Comparison of ENCODE assay signal across 8 cellular contexts in the genomic region with DNA sequence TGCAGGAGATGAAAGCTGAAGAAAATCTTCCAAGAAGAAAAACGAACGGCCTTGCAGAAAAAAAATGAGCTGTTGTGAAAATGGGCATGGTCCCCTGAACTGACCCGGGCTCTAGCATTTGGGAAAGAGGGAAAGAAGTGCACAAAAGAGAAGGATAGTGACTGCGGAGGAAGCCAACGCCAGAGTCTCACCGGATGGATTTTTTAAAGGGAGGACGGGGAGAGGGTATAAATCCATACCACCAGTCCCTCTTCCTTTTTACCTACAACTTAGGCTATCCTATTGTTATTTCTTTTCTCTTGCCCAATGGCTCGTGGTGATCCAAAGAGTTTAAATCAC. TPM values are rescaled to one million over a fixed set of nuclear protein-coding genes. Genes with fewer than 3 reads are reported as not detected.
DNase-seq lines count a peak whose midpoint lies in the region; ATAC-seq, FAIRE-seq and TF ChIP-seq lines count a peak whose summit lies in the region.

No MANE protein-coding gene starts in this region.

- peak overlapping the region; percentile 81 for H3K9ac ChIP-seq in fibroblast of lung (ENCODE audit: insufficient read depth, low read length)

- TF ChIP-seq POLR2A in GM12891 (IDR thresholded peaks at IDR 0.05; ENCODE audit: low read depth, low read length), result no peak

- WGBS in psoas muscle, 3 donors, result 4 to 6% (median 4%) methylated on average over 8 of the region's 8 CpGs

- no peak for ATAC-seq in psoas muscle

- no peaks in the 10 kb centered on the region for H3K27me3 ChIP-seq in SJCRH30
- H3K27me3 ChIP-seq in fibroblast of lung (ENCODE audit: control insufficient read depth, insufficient read depth, low read length), result no peaks in the 10 kb centered on the region
- H3K27me3 ChIP-seq in psoas muscle (ENCODE audit: insufficient read depth in 3 of 3, low read length in 2 of 3), result no peaks in the 10 kb centered on the region

- H3K79me2 ChIP-seq in fibroblast of lung (ENCODE audit: control insufficient read depth, insufficient read depth, low read length), result peaks cover 2% of the 10 kb centered on the region

- H3K27ac ChIP-seq in SJCRH30 (peak overlapping the region; percentile 13; the same call in 1 of the 2 replicates), fibroblast of lung (ENCODE audit: insufficient read depth, low read length) (peak overlapping the region; percentile 87), psoas muscle (peak overlapping the region; percentile 59)

- intact Hi-C loops in psoas muscle (cut with DNase I), result no loop called here

- DNase-seq in GM12891 (ENCODE audit: insufficient read length, low spot score), result no peak
- DNase-seq in SJCRH30, result no peak
- no peak for DNase-seq in fibroblast of lung (ENCODE audit: low read depth in 2 of 2)
- DNase-seq in psoas muscle, result no peak
- DNase-seq in NOMO-1 (lab: John Stamatoyannopoulos, UW; ENCODE audit: unreplicated experiment in 2 of 2), result no peak
- no peak for DNase-seq in NCI-H2029 (lab: John Stamatoyannopoulos, UW)
- no peak for DNase-seq in GM19238 (ENCODE audit: insufficient read length, low spot score)
- no peak for DNase-seq in HuH-7.5 (ENCODE audit: low spot score)

- TF ChIP-seq CTCF in fibroblast of lung (conservative IDR thresholded peaks at IDR 0.05 in 1 of 2, IDR thresholded peaks at IDR 0.05 in 1 of 2; ENCODE audit: low read depth in 1 of 2, low read length in 2 of 2) (no peak), psoas muscle (IDR thresholded peaks at IDR 0.05) (no peak)

- peaks cover 5% of the 10 kb centered on the region; the same call in 1 of the 2 replicates for H3K4me1 ChIP-seq in SJCRH30
- no peaks in the 10 kb centered on the region for H3K4me1 ChIP-seq in fibroblast of lung (ENCODE audit: control insufficient read depth, extremely low read depth, insufficient read depth, low read length)
- H3K4me1 ChIP-seq in psoas muscle, result peaks cover 11% of the 10 kb centered on the region

- peak overlapping the region; percentile 93 for H3K4me2 ChIP-seq in fibroblast of lung (ENCODE audit: extremely low read depth, insufficient read depth, low read length)

- H3K4me3 ChIP-seq in SJCRH30 (peak overlapping the region; percentile 85), fibroblast of lung (replicated peaks in 1 of 4; ENCODE audit: control extremely low read depth in 1 of 4, insufficient read depth in 1 of 4, low read depth in 3 of 4, low read length in 4 of 4) (peak overlapping the region; percentile 82 to 90 (median 87)), psoas muscle (peak overlapping the region; percentile 87)

- H3K36me3 ChIP-seq in SJCRH30, result no peaks in the 10 kb centered on the region
- peaks cover 2% of the 10 kb centered on the region for H3K36me3 ChIP-seq in fibroblast of lung (ENCODE audit: control insufficient read depth, insufficient read depth, low read length)
- peaks cover 0 to 7% of the 10 kb centered on the region in 2 donors for H3K36me3 ChIP-seq in psoas muscle (ENCODE audit: insufficient read depth in 1 of 2, low read depth in 1 of 2)

- FAIRE-seq in GM12891 (lab: Jason Lieb, UNC), result peak; percentile 76

- H2AFZ ChIP-seq in fibroblast of lung (ENCODE audit: low read length), result peak overlapping the region; percentile 93

- H4K20me1 ChIP-seq in fibroblast of lung (ENCODE audit: control insufficient read depth, extremely low read depth, insufficient read depth, low read length), result no peaks in the 10 kb centered on the region

- H3K9me3 ChIP-seq in SJCRH30 (replicated peaks) (no peaks in the 10 kb centered on the region), fibroblast of lung (ENCODE audit: control insufficient read depth, insufficient read depth, low read depth, low read length) (no peaks in the 10 kb centered on the region), psoas muscle (no peaks in the 10 kb centered on the region)

TF ChIP-seq in GM12891, 5 proteins besides CTCF, POLR2A, EP300 and RAD21:
- no peak for TF ChIP-seq PAX5 (IDR thresholded peaks at IDR 0.05; ENCODE audit: insufficient read depth, low read length, severe bottlenecking)
- TF ChIP-seq SPI1 (IDR thresholded peaks at IDR 0.05; ENCODE audit: low read depth, low read length), result no peak
- no peak for TF ChIP-seq TAF1 (IDR thresholded peaks at IDR 0.05; ENCODE audit: low read depth, low read length)
- TF ChIP-seq POLR2AphosphoS5 (IDR thresholded peaks at IDR 0.05; ENCODE audit: low read depth, low read length), result no peak
- no peak for TF ChIP-seq POU2F2 (IDR thresholded peaks at IDR 0.05; ENCODE audit: low read depth, low read length)

RNA-seq across cellular contexts. Expression of gene WDR35, which starts 0.6 kb away (rescaled TPM):
- polyA plus RNA-seq in GM12891 (2012; ENCODE audit: low read depth, missing spikeins), result 3.1 TPM
- total RNA-seq in SJCRH30 (2014; rRNA removed; shearing (Covaris generic)), result 16.7 and 18.6 TPM in 2 replicates
- 11.6 and 13.4 TPM in 2 replicates for total RNA-seq in fibroblast of lung
- polyA plus RNA-seq in fibroblast of lung, result 7.0 and 8.3 TPM in 2 replicates
- 3.8 and 4.7 TPM in 2 replicates for polyA plus RNA-seq in fibroblast of lung (2012)
- polyA minus RNA-seq in fibroblast of lung (ENCODE audit: low replicate concordance), result 1.2 and 1.6 TPM in 2 replicates
- 1 to 10 TPM; 3.0 to 6.1 (median 3.5) TPM for total RNA-seq in psoas muscle
- polyA plus RNA-seq in psoas muscle, result 1 to 10 TPM; 1.7 to 3.7 (median 2.2) TPM

RNA-seq across cellular contexts. Expression of gene MATN3, which starts 23.2 kb away (rescaled TPM):
- polyA plus RNA-seq in GM12891 (2012; ENCODE audit: low read depth, missing spikeins), result not detected
- 0.15 and 0.40 TPM in 2 replicates for total RNA-seq in SJCRH30 (2014; rRNA removed; shearing (Covaris generic))
- total RNA-seq in fibroblast of lung (0.51 and 2.3 TPM in 2 replicates), psoas muscle (under 1 TPM in 2 of 4 donors, not detected in 2; 0.15 to 0.78 TPM)
- polyA plus RNA-seq in fibroblast of lung (4.5 and 6.9 TPM in 2 replicates), psoas muscle (under 1 TPM; 0.20 to 0.40 (median 0.25) TPM)
- 3.6 and 5.5 TPM in 2 replicates for polyA plus RNA-seq in fibroblast of lung (2012)
- 1.8 and 2.6 TPM in 2 replicates for polyA minus RNA-seq in fibroblast of lung (ENCODE audit: low replicate concordance)

Comparison
In these comparisons a context has a peak if more than half of its experiments do, and no peak if none do; other contexts are left out.
1. H3K27ac ChIP-seq: peak in every context shown above with its lines; median percentile 87 in fibroblast of lung; 59 in psoas muscle; 13 in SJCRH30.